In genomic region chr1:40162791-40163441, GRCh38 we compare ENCODE assay signal across 9 cellular contexts. TPM values are rescaled to one million over a fixed set of nuclear protein-coding genes. Genes with fewer than 3 reads are reported as not detected.
DNase-seq lines count a peak whose midpoint lies in the region; ATAC-seq and TF ChIP-seq lines count a peak whose summit lies in the region.
"Had no signal": no experiment of that assay in that cellular context is flagged by ENCODE, and none has a peak within 500 bp of the region (broad histone marks: within the 10 kb centered on the region; RNA-seq: fewer than 3 reads in every experiment).

No MANE protein-coding gene starts in this region.

- H3K4me3 ChIP-seq in iPS-15b (ENCODE audit: low read depth, low read length), result peak overlapping the region; percentile 90
- H3K4me3 ChIP-seq in testis, result peak overlapping the region; percentile 94 to 100

- H3K27me3 ChIP-seq in iPS-15b (ENCODE audit: control insufficient read depth, insufficient read depth, low read length), result no peaks in the 10 kb centered on the region
- no peaks in the 10 kb centered on the region for H3K27me3 ChIP-seq in testis

- H3K9me3 Mint-ChIP-seq in effector memory CD8-positive, alpha-beta T cell, result no peaks in the 10 kb centered on the region

- intact Hi-C loops in testis (cut with DNase I; ENCODE audit: low total_unique reads), result no loop called here

- H3K27me3 Mint-ChIP-seq in effector memory CD8-positive, alpha-beta T cell, result no peaks in the 10 kb centered on the region
- H3K27me3 Mint-ChIP-seq: activated naive CD8-positive, alpha-beta T cell had no signal

- H3K27ac ChIP-seq in testis, result peak overlapping the region; percentile 94 to 97

- ATAC-seq in activated CD4-positive, CD25-positive, alpha-beta regulatory T cell treated with anti-CD3 and anti-CD28 coated beads, Interleukin-2, amount 50 U/mL, for 24 hours, result peak; percentile 11 to 13
- no peak for ATAC-seq in effector memory CD8-positive, alpha-beta T cell (replicated peaks)

- peaks cover 2% of the 10 kb centered on the region for H3K4me1 ChIP-seq in iPS-15b (ENCODE audit: control insufficient read depth, insufficient read depth, low read length)
- peaks cover 23% of the 10 kb centered on the region for H3K4me1 ChIP-seq in testis

- H3K9me3 ChIP-seq in iPS-15b (ENCODE audit: control insufficient read depth, insufficient read depth, low read length) (no peaks in the 10 kb centered on the region), testis (no peaks in the 10 kb centered on the region)

- no peaks in the 10 kb centered on the region for H3K36me3 Mint-ChIP-seq in effector memory CD8-positive, alpha-beta T cell (ENCODE audit: insufficient read depth)

- H3K4me3 Mint-ChIP-seq in effector memory CD8-positive, alpha-beta T cell, result no peak overlapping the region
- H3K4me3 Mint-ChIP-seq: activated naive CD8-positive, alpha-beta T cell had no signal

- no peak for TF ChIP-seq CTCF in testis (IDR thresholded peaks at IDR 0.05)

- WGBS in testis, 2 donors, result 6 to 9% methylated on average over 3 of the region's 3 CpGs

- TF ChIP-seq POLR2A in testis (IDR thresholded peaks at IDR 0.05), result no peak

- DNase-seq in activated CD4-positive, CD25-positive, alpha-beta regulatory T cell treated with anti-CD3 and anti-CD28 coated beads, Interleukin-2, amount 50 U/mL, for 72 hours, result no peak
- DNase-seq in RKO (ENCODE audit: low spot score), result peak; percentile 77
- DNase-seq in testis, result no peak
- DNase-seq in G401 (ENCODE audit: low spot score), result no peak
- no peak for DNase-seq in NCI-H69 (lab: John Stamatoyannopoulos, UW)
- no peak for DNase-seq in effector memory CD8-positive, alpha-beta T cell

- no peak overlapping the region for H3K9ac ChIP-seq in iPS-15b (ENCODE audit: low read depth, low read length)

- H3K4me1 Mint-ChIP-seq in effector memory CD8-positive, alpha-beta T cell (ENCODE audit: low read depth in 2 of 2), result peaks cover 20 to 21% of the 10 kb centered on the region in 2 donors

- no peak overlapping the region for H3K27ac Mint-ChIP-seq in effector memory CD8-positive, alpha-beta T cell
- H3K27ac Mint-ChIP-seq: activated naive CD8-positive, alpha-beta T cell had no signal

- in situ Hi-C loops in G401 (cut with HindIII; ENCODE audit: low sequenced_read_pairs), result no loop called here

- H3K36me3 ChIP-seq in iPS-15b (ENCODE audit: control insufficient read depth, insufficient read depth, low read length) (no peaks in the 10 kb centered on the region), testis (ENCODE audit: low read depth, missing control alignments) (no peaks in the 10 kb centered on the region)

RNA-seq across cellular contexts. Expression of gene RLF, which starts 1.7 kb away (rescaled TPM):
- total RNA-seq in testis, result 10 to 100 TPM; 27.2 to 28.4 TPM
- 16.4 TPM for polyA plus RNA-seq in testis (ENCODE audit: insufficient read depth, low read depth, low replicate concordance)
- total RNA-seq in G401 (2014; rRNA removed; shearing (Covaris generic)), result 9.4 and 10.4 TPM in 2 replicates
